In the genomic region with DNA sequence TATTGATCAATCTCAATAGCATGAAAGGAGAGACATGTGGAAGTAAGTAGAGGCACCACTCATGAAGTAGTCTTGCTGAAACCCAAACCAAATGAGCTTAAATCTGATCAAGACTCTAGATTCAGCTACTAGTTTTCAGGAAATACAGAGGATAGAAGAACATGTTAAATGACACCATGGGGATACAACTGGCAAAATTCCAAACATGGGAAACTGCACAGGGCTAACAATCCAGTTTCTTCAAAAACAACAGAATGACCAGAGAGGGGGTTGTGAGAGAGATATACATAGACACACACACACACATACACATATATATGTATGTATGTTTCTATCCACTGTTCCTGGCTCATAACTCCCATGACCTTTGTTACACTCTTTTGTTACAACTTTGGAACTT, we compare ENCODE assay signal across 23 cellular contexts. TPM values are rescaled to one million over a fixed set of nuclear protein-coding genes. Genes with fewer than 3 reads are reported as not detected.
DNase-seq lines count a peak whose midpoint lies in the region; ATAC-seq, FAIRE-seq and TF ChIP-seq lines count a peak whose summit lies in the region.
"Had no signal": no experiment of that assay in that cellular context is flagged by ENCODE, and none has a peak within 500 bp of the region (broad histone marks: within the 10 kb centered on the region; RNA-seq: fewer than 3 reads in every experiment).

No MANE protein-coding gene starts in this region.

- H3K4me3 Mint-ChIP-seq in activated CD4-positive, alpha-beta memory T cell treated with anti-CD3 and anti-CD28 coated beads, Interleukin-2, amount 10 ng/mL, durations not matched to agents 7 days and 5 days: no peak overlapping the region
- H3K4me3 Mint-ChIP-seq: CD4-positive, alpha-beta T cell; CD8-positive, alpha-beta T cell had no signal

- in situ Hi-C loops in K562 (cut with MboI): no loop called here

- H3K36me3 ChIP-seq in DND-41 (ENCODE audit: insufficient read depth, low read length): no peaks in the 10 kb centered on the region
- H3K36me3 ChIP-seq in K562 (ENCODE audit: control insufficient read depth, insufficient read depth, low read length): no peaks in the 10 kb centered on the region
- H3K36me3 ChIP-seq in PC-9 (ENCODE audit: low read depth): no peaks in the 10 kb centered on the region
- H3K36me3 ChIP-seq: BE2C had no signal

- H3K27ac ChIP-seq in DND-41 (ENCODE audit: low read length) (peak overlapping the region; percentile 86), HL-60 (replicated peaks) (peak overlapping the region; percentile 51), K562 (ENCODE audit: extremely low read depth, low read depth, low read length) (no peak overlapping the region), PC-9 (no peak overlapping the region)
- H3K27ac ChIP-seq: C4-2B had no signal

- peaks cover 20% of the 10 kb centered on the region for H3K4me1 Mint-ChIP-seq in activated CD4-positive, alpha-beta memory T cell treated with anti-CD3 and anti-CD28 coated beads, Interleukin-2, amount 10 ng/mL, durations not matched to agents 7 days and 5 days

- CTCF ChIA-PET in K562 (lab: Yijun Ruan, JAX; ENCODE audit: low intra/inter-chr PET ratio) (no interaction called here), PC-9 (lab: Charles Lee) (no interaction called here)
- CTCF ChIA-PET in activated CD4-positive, alpha-beta memory T cell treated with anti-CD3 and anti-CD28 coated beads, Interleukin-2, amount 10 ng/mL, durations not matched to agents 7 days and 5 days (lab: Charles Lee): no interaction called here

- H3K27me3 Mint-ChIP-seq in activated CD4-positive, alpha-beta memory T cell treated with anti-CD3 and anti-CD28 coated beads, Interleukin-2, amount 10 ng/mL, durations not matched to agents 7 days and 5 days: peaks cover 38% of the 10 kb centered on the region
- H3K27me3 Mint-ChIP-seq: CD4-positive, alpha-beta T cell had no signal

- H3K9me2 ChIP-seq in PC-9 (ENCODE audit: insufficient read depth): no peaks in the 10 kb centered on the region

- no peak overlapping the region for H3K4me3 ChIP-seq in DND-41 (ENCODE audit: low read depth in 1 of 2, low read length in 2 of 2)
- no peak overlapping the region for H3K4me3 ChIP-seq in HL-60 (replicated peaks; ENCODE audit: insufficient read depth, low read length)
- H3K4me3 ChIP-seq in K562: no peak overlapping the region
- H3K4me3 ChIP-seq in PC-9: no peak overlapping the region
- H3K4me3 ChIP-seq: GM12878 had no signal

- H3F3A ChIP-seq in PC-9 (ENCODE audit: insufficient read depth, low read depth): no peaks in the 10 kb centered on the region

- H3K79me2 ChIP-seq in DND-41 (ENCODE audit: insufficient read depth, low read length) (peaks cover 4% of the 10 kb centered on the region; the same call in 1 of the 2 replicates), K562 (ENCODE audit: control insufficient read depth, insufficient read depth, low read length) (no peaks in the 10 kb centered on the region), PC-9 (ENCODE audit: low read depth) (no peaks in the 10 kb centered on the region)

- TF ChIP-seq CTCF in DND-41 (IDR thresholded peaks at IDR 0.05; ENCODE audit: borderline replicate concordance, extremely low read depth, low read length, poor library complexity, severe bottlenecking) (no peak), HL-60 (IDR thresholded peaks at IDR 0.05; ENCODE audit: insufficient read depth, low read length) (no peak), K562 (IDR thresholded peaks at IDR 0.05 in 2 of 3, conservative IDR thresholded peaks at IDR 0.05 in 1 of 3; ENCODE audit: insufficient read depth in 2 of 3, low read depth in 1 of 3, low read length in 3 of 3) (no peak), PC-9 (conservative IDR thresholded peaks at IDR 0.05) (no peak)

- H3K9me1 ChIP-seq in K562 (ENCODE audit: control insufficient read depth, insufficient read depth, low read length): no peaks in the 10 kb centered on the region

- no peak overlapping the region for H3K4me2 ChIP-seq in DND-41 (ENCODE audit: insufficient read depth, low read length)
- no peak overlapping the region for H3K4me2 ChIP-seq in K562 (ENCODE audit: insufficient read depth, low read length)
- no peak overlapping the region for H3K4me2 ChIP-seq in PC-9

- H3K9me3 ChIP-seq in DND-41 (ENCODE audit: insufficient read depth, low read length, severe bottlenecking) (peaks cover 7% of the 10 kb centered on the region), K562 (replicated peaks; ENCODE audit: control insufficient read depth, insufficient read depth, low read depth, low read length) (no peaks in the 10 kb centered on the region), PC-9 (ENCODE audit: insufficient read depth, low read depth) (no peaks in the 10 kb centered on the region; the same call in 1 of the 2 replicates)
- H3K9me3 ChIP-seq: BE2C, Caco-2 had no signal

- H3K9ac ChIP-seq in DND-41 (ENCODE audit: low read depth, low read length): no peak overlapping the region
- H3K9ac ChIP-seq in K562 (ENCODE audit: insufficient read depth in 1 of 2, low read depth in 2 of 2, low read length in 2 of 2): no peak overlapping the region
- H3K9ac ChIP-seq: BLaER1 treated with 17β-estradiol and CSF1 and Interleukin-3, amounts not matched to agents 10 nM and 100 nM had no signal

- no peak for DNase-seq in DND-41
- DNase-seq in HL-60 (ENCODE audit: low read depth in 1 of 2, low spot score in 1 of 2): no peak
- no peak for DNase-seq in K562 (ENCODE audit: extremely low read depth in 1 of 4, low spot score in 3 of 4)
- DNase-seq in activated CD4-positive, alpha-beta memory T cell treated with anti-CD3 and anti-CD28 coated beads, Interleukin-2, amount 10 ng/mL, durations not matched to agents 7 days and 5 days: no peak
- DNase-seq in T-helper 1 cell: no peak
- no peak for DNase-seq in PC-9
- DNase-seq: 8988T; ACHN; BE2C; Caco-2; Calu3; CD4-positive, alpha-beta T cell; CD8-positive, alpha-beta T cell; DMS79 treated with DMSO at 0.1 percent for 48 hours; EL; GDM1 had no signal

- no peak for FAIRE-seq in K562 (lab: Jason Lieb, UNC)
- FAIRE-seq: A204.1, D721Med, GM12878, GM12892, GM18507 had no signal

- H3K4me1 ChIP-seq in DND-41 (ENCODE audit: insufficient read depth, low read length) (peaks cover 51% of the 10 kb centered on the region), K562 (replicated peaks in 1 of 2; ENCODE audit: control insufficient read depth in 2 of 2, insufficient read depth in 2 of 2, low read length in 2 of 2) (no peaks in the 10 kb centered on the region), PC-9 (replicated peaks; ENCODE audit: insufficient read depth) (no peaks in the 10 kb centered on the region)
- H3K4me1 ChIP-seq: BE2C, Caco-2 had no signal

- POLR2A ChIA-PET in K562 (lab: Yijun Ruan, JAX) (no interaction called here), PC-9 (lab: Charles Lee; ENCODE audit: unreplicated experiment) (no interaction called here)
- POLR2A ChIA-PET in activated CD4-positive, alpha-beta memory T cell treated with anti-CD3 and anti-CD28 coated beads, Interleukin-2, amount 10 ng/mL, durations not matched to agents 7 days and 5 days (lab: Charles Lee): no interaction called here

- no peak for TF ChIP-seq EP300 in K562 (IDR thresholded peaks at IDR 0.05; ENCODE audit: low read length)

- H4K20me1 ChIP-seq in DND-41 (ENCODE audit: insufficient read depth, low read length): no peaks in the 10 kb centered on the region
- H4K20me1 ChIP-seq in K562 (replicated peaks; ENCODE audit: control insufficient read depth, insufficient read depth, low read length): no peaks in the 10 kb centered on the region
- H4K20me1 ChIP-seq in PC-9 (ENCODE audit: insufficient read depth): no peaks in the 10 kb centered on the region
- H4K20me1 ChIP-seq: BLaER1 treated with 17β-estradiol and CSF1 and Interleukin-3, amounts not matched to agents 10 nM and 100 nM had no signal

- H2AFZ ChIP-seq in DND-41 (ENCODE audit: low read depth, low read length) (no peak overlapping the region), K562 (ENCODE audit: low read depth, low read length) (no peak overlapping the region), PC-9 (no peak overlapping the region)

- H3K27me3 ChIP-seq in DND-41 (ENCODE audit: insufficient read depth, low read length, poor library complexity) (no peaks in the 10 kb centered on the region), HL-60 (ENCODE audit: insufficient read depth, poor library complexity, severe bottlenecking) (no peaks in the 10 kb centered on the region), K562 (ENCODE audit: control insufficient read depth in 2 of 2, insufficient read depth in 2 of 2, low read length in 2 of 2) (peaks cover 0 to 17% of the 10 kb centered on the region in 2 experiments; a peak in 2 of 5 replicates), PC-9 (ENCODE audit: insufficient read depth, low read depth) (peaks cover 50% of the 10 kb centered on the region)
- H3K27me3 ChIP-seq: BLaER1 treated with 17β-estradiol and CSF1 and Interleukin-3, amounts not matched to agents 10 nM and 100 nM had no signal

- BruUV-seq in K562 (replicated peaks; lab: Mats Ljungman, UMichigan) (no TSS peak), PC-9 (replicated peaks; lab: Mats Ljungman, UMichigan) (no TSS peak)

- intact Hi-C loops in K562 (cut with micrococcal nuclease) (no loop called here), PC-9 (cut with micrococcal nuclease; ENCODE audit: unreplicated experiment) (no loop called here)

- TF ChIP-seq POLR2A in K562 (conservative IDR thresholded peaks at IDR 0.05): no peak

- ATAC-seq in DND-41 (ENCODE audit: insufficient read depth, low read depth) (no peak), K562 (no peak)
- ATAC-seq: CD8-positive, alpha-beta T cell; GM12878 had no signal

- H3K9me3 Mint-ChIP-seq in activated CD4-positive, alpha-beta memory T cell treated with anti-CD3 and anti-CD28 coated beads, Interleukin-2, amount 10 ng/mL, durations not matched to agents 7 days and 5 days: peaks cover 16% of the 10 kb centered on the region

- no peak for TF ChIP-seq RAD21 in K562 (CRISPR knock-in tag; conservative IDR thresholded peaks at IDR 0.05 in 1 of 2, IDR thresholded peaks at IDR 0.05 in 1 of 2)

- H3K27ac Mint-ChIP-seq in activated CD4-positive, alpha-beta memory T cell treated with anti-CD3 and anti-CD28 coated beads, Interleukin-2, amount 10 ng/mL, durations not matched to agents 7 days and 5 days: no peak overlapping the region
- H3K27ac Mint-ChIP-seq: CD4-positive, alpha-beta T cell; CD8-positive, alpha-beta T cell had no signal

- H3K36me3 Mint-ChIP-seq in activated CD4-positive, alpha-beta memory T cell treated with anti-CD3 and anti-CD28 coated beads, Interleukin-2, amount 10 ng/mL, durations not matched to agents 7 days and 5 days (ENCODE audit: low read depth): peaks cover 8% of the 10 kb centered on the region
- H3K36me3 Mint-ChIP-seq: CD8-positive, alpha-beta T cell had no signal

RNA-seq across cellular contexts. Expression of gene MRPL57, which starts 44.8 kb away (rescaled TPM):
- 5.1 and 5.5 TPM in 2 replicates for total RNA-seq in K562 (2011; cell fraction: chromatin; rRNA removed; ENCODE audit: low replicate concordance)
- total RNA-seq in K562 (2011; cell fraction: nucleolus; rRNA removed): 7.1 and 10.3 TPM in 2 replicates
- total RNA-seq in K562 (2011; cell fraction: nucleoplasm; rRNA removed): 8.3 and 9.7 TPM in 2 replicates
- total RNA-seq in K562 (2014; rRNA removed) (40.4 and 61.8 TPM in 2 replicates), K562 (2014; rRNA removed; fragmentation: Illumina TruSeq; extraction: Trizol) (10.0 and 10.3 TPM in 2 replicates), K562 (2015; rRNA removed; fragmentation: Illumina TruSeq; extraction: Trizol) (15.3 and 15.7 TPM in 2 replicates), K562 (2021) (18.0 and 18.9 TPM in 2 replicates), PC-9 (2021) (11.0 TPM in 2 replicates)
- polyA plus RNA-seq in K562 (2011; rRNA removed) (12.6 and 15.9 TPM in 2 replicates), K562 (2014; fragmentation: Illumina TruSeq; extraction: Trizol) (8.3 and 11.4 TPM in 2 replicates), K562 (2014; fragmentation: Nextera tagmentation; extraction: Ambion mirVana) (10 to 100 TPM in 1 of 2 experiments, 1 to 10 TPM in 1; 6.5 to 12.5 TPM), K562 (2014; rRNA removed) (25.3 and 29.5 TPM in 2 replicates)
- 10.0 and 17.4 TPM in 2 replicates for polyA plus RNA-seq in K562 (2011; cell fraction: cytosol; rRNA removed)
- polyA plus RNA-seq in K562 (2011; cell fraction: nucleus; rRNA removed): 8.9 and 12.1 TPM in 2 replicates
- 15.1 and 16.9 TPM in 2 replicates for polyA plus RNA-seq in K562 (2012)
- polyA minus RNA-seq in K562 (2011; rRNA and poly(A)+ RNA removed): 3.2 and 4.3 TPM in 2 replicates
- polyA minus RNA-seq in K562 (2011; cell fraction: cytosol; rRNA and poly(A)+ RNA removed): 3.8 and 5.4 TPM in 2 replicates
- 3.5 and 3.8 TPM in 2 replicates for polyA minus RNA-seq in K562 (2011; cell fraction: nucleus; rRNA and poly(A)+ RNA removed)
- 10 to 100 TPM; 18.2 to 18.5 TPM for total RNA-seq in activated CD4-positive, alpha-beta memory T cell treated with anti-CD3 and anti-CD28 coated beads, Interleukin-2, amount 10 ng/mL, durations not matched to agents 7 days and 5 days

RNA-seq across cellular contexts. Expression of gene SKA3, which starts 44.9 kb away (rescaled TPM):
- 7.3 and 28.3 TPM in 2 replicates for total RNA-seq in K562 (2011; cell fraction: chromatin; rRNA removed; ENCODE audit: low replicate concordance)
- total RNA-seq in K562 (2011; cell fraction: nucleolus; rRNA removed): 5.5 and 5.8 TPM in 2 replicates
- total RNA-seq in K562 (2011; cell fraction: nucleoplasm; rRNA removed): 10.3 and 15.0 TPM in 2 replicates
- total RNA-seq in K562 (2014; rRNA removed) (17.0 and 23.9 TPM in 2 replicates), K562 (2014; rRNA removed; fragmentation: Illumina TruSeq; extraction: Trizol) (29.9 and 30.7 TPM in 2 replicates), K562 (2015; rRNA removed; fragmentation: Illumina TruSeq; extraction: Trizol) (31.0 and 33.3 TPM in 2 replicates), K562 (2021) (29.5 and 35.9 TPM in 2 replicates), PC-9 (2021) (12.5 and 18.9 TPM in 2 replicates)
- polyA plus RNA-seq in K562 (2011; rRNA removed) (30.5 and 38.5 TPM in 2 replicates), K562 (2014; fragmentation: Illumina TruSeq; extraction: Trizol) (42.0 and 53.3 TPM in 2 replicates), K562 (2014; fragmentation: Nextera tagmentation; extraction: Ambion mirVana) (10 to 100 TPM; 17.7 to 25.8 TPM), K562 (2014; rRNA removed) (30.8 and 32.3 TPM in 2 replicates)
- 10.3 and 15.6 TPM in 2 replicates for polyA plus RNA-seq in K562 (2011; cell fraction: cytosol; rRNA removed)
- polyA plus RNA-seq in K562 (2011; cell fraction: nucleus; rRNA removed): 11.7 and 15.1 TPM in 2 replicates
- polyA plus RNA-seq in K562 (2012): 16.2 and 22.4 TPM in 2 replicates
- 27.3 and 29.1 TPM in 2 replicates for polyA minus RNA-seq in K562 (2011; rRNA and poly(A)+ RNA removed)
- polyA minus RNA-seq in K562 (2011; cell fraction: cytosol; rRNA and poly(A)+ RNA removed): 17.6 and 26.9 TPM in 2 replicates
- 6.6 and 10.2 TPM in 2 replicates for polyA minus RNA-seq in K562 (2011; cell fraction: nucleus; rRNA and poly(A)+ RNA removed)
- total RNA-seq in activated CD4-positive, alpha-beta memory T cell treated with anti-CD3 and anti-CD28 coated beads, Interleukin-2, amount 10 ng/mL, durations not matched to agents 7 days and 5 days: 10 to 100 TPM; 33.2 to 34.7 TPM

Comparison
In these comparisons a context has a peak if more than half of its experiments do, and no peak if none do; other contexts are left out.
1. H3K27ac ChIP-seq: peak in DND-41 (single experiment) and HL-60 (single experiment); none in K562 (single experiment) and PC-9 (single experiment).